Comparison of ENCODE assay signal across 8 cellular contexts in the genomic region with DNA sequence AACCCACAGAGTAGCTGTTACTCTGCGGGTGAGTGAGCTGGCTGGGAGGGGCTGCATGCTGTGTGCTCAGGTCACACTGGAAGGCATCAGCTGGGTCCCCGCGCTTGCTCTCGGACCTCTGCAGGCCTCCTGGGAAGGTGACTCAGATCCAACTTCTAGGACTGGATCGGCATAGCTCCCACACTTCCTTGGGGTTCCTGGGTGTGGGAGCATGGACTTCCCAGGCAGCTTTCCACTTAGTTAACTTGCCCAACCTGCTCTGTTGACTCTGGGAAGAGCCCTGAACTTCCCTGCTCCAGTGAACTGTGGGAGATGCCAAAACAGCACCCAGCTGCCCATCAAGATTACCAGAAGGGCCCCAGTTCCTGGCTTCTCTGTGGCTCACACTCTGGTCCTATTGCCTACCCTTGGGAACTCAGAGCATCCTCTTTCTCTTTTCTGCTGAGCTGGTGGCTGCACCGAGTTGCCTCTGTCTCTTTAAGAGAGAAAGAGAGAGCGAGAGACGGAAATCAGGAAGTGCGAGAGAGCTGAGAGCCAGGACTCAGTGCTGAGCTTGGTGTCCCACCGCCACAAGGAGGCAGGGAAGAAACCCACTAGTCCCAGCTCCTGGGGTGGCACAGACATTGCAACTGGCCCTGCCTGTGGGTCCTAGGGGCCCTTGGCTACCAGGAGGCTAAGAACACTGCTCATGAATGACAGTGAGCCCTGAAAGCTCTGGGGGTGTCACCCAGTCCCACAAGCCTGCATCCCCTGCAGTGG. TPM values are rescaled to one million over a fixed set of nuclear protein-coding genes. Genes with fewer than 3 reads are reported as not detected.
A peak's percentile ranks its signal among the peaks of the same experiment; 100 is the strongest.
DNase-seq lines count a peak whose midpoint lies in the region; ATAC-seq, FAIRE-seq and TF ChIP-seq lines count a peak whose summit lies in the region.

A gene (plus strand): TSS at position 544 of the 759 bp plus-strand sequence. CDS start 2,752 bp downstream, outside the sequence.

- WGBS in right lobe of liver (ENCODE audit: insufficient coverage, low coverage, low lambda C conversion rate, missing lambda C conversion rate) = 15% methylated on average over 7 of the region's 10 CpGs

- H3K36me3 ChIP-seq in WERI-Rb-1 (no peaks in the 10 kb centered on the region), right lobe of liver (no peaks in the 10 kb centered on the region)

- TF ChIP-seq POLR2A in H54 (IDR thresholded peaks at IDR 0.05; ENCODE audit: low read depth, low read length) = peak; percentile 60
- TF ChIP-seq POLR2A in right lobe of liver (IDR thresholded peaks at IDR 0.05) = peak; percentile 39

- FAIRE-seq in H54 (lab: Jason Lieb, UNC) = no peak

- intact Hi-C loops in dorsolateral prefrontal cortex (cut with DNase I) = loop anchor here in 1 of 2 donors (10.0 kb wide), 1 partner anchor 515 kb away; no protein-coding TSS in a partner anchor
- intact Hi-C loops in right lobe of liver (cut with DNase I) = loop anchor here in 1 of 2 donors (10.0 kb wide), 1 partner anchor 445 kb away; no protein-coding TSS in a partner anchor

- no peak within 1 kb of the TSS for H3K4me3 ChIP-seq in WERI-Rb-1 (ENCODE audit: low read depth, low read length)
- H3K4me3 ChIP-seq in dorsolateral prefrontal cortex = peak within 1 kb of the TSS; percentile 16 to 75 (median 55)
- H3K4me3 ChIP-seq in right lobe of liver = peak within 1 kb of the TSS; percentile 45 to 55 (median 55)

- TF ChIP-seq CTCF in WERI-Rb-1 (IDR thresholded peaks at IDR 0.05; ENCODE audit: low read depth, low read length) (peak; percentile 29; the same call in 1 of the 2 replicates), dorsolateral prefrontal cortex (IDR thresholded peaks at IDR 0.05 in 54 of 56, conservative IDR thresholded peaks at IDR 0.05 in 2 of 56; ENCODE audit: low read depth in 1 of 56, partially characterized antibody in 56 of 56) (peak in 10 of 56 donors; percentile 6 to 21 (median 11)), right lobe of liver (IDR thresholded peaks at IDR 0.05) (peak in 1 of 4 donors; percentile 12)

- no peaks in the 10 kb centered on the region for H3K9me3 ChIP-seq in WERI-Rb-1 (ENCODE audit: severe bottlenecking)
- H3K9me3 ChIP-seq in right lobe of liver = no peaks in the 10 kb centered on the region

- H3K27ac ChIP-seq in WERI-Rb-1 = no peak within 1 kb of the TSS
- H3K27ac ChIP-seq in dorsolateral prefrontal cortex = peak within 1 kb of the TSS in 10 of 59 donors; percentile 6 to 58 (median 48)
- peak within 1 kb of the TSS in 1 of 3 donors; percentile 34 for H3K27ac ChIP-seq in right lobe of liver

- H3K4me1 ChIP-seq in right lobe of liver = peaks cover 0 to 10% (median 0%) of the 10 kb centered on the region in 4 donors

- H3K27me3 ChIP-seq in WERI-Rb-1 (ENCODE audit: insufficient read depth, low read depth, severe bottlenecking) (no peaks in the 10 kb centered on the region), dorsolateral prefrontal cortex (no peaks in the 10 kb centered on the region), right lobe of liver (no peaks in the 10 kb centered on the region)

- peak; percentile 73 to 83 (median 77) for ATAC-seq in right lobe of liver

- DNase-seq in NCI-H2196 (lab: John Stamatoyannopoulos, UW; ENCODE audit: unreplicated experiment) = peak; percentile 41
- DNase-seq in NCI-H2196 treated with DMSO at 0.1 percent for 48 hours (lab: John Stamatoyannopoulos, UW; ENCODE audit: unreplicated experiment) = no peak
- peak; percentile 79 for DNase-seq in H54 (ENCODE audit: insufficient read length, low spot score)
- peak; percentile 81 for DNase-seq in M059J (ENCODE audit: low read depth)
- no peak for DNase-seq in WERI-Rb-1
- peak in 6 of 10 donors; percentile 26 to 65 (median 54) for DNase-seq in dorsolateral prefrontal cortex
- DNase-seq in right lobe of liver = peak in 2 of 3 donors; percentile 44 to 54
- peak; percentile 20 for DNase-seq in stimulated activated naive CD4-positive, alpha-beta T cell treated with Interleukin-2 at 50 U/mL for 16 hours (lab: John Stamatoyannopoulos, UW)

RNA-seq across cellular contexts. Expression of the gene that starts here (rescaled TPM):
- total RNA-seq in M059J (2014; rRNA removed; shearing (Covaris generic)) = 7.6 and 12.2 TPM in 2 replicates
- total RNA-seq in dorsolateral prefrontal cortex = 1 to 10 TPM; 1.3 to 8.1 (median 3.2) TPM
- total RNA-seq in right lobe of liver = 1 to 10 TPM in 5 of 6 experiments, under 1 TPM in 1; 0.86 to 2.7 (median 1.9) TPM

Comparison
In these comparisons a context has a peak if more than half of its experiments do, and no peak if none do; other contexts are left out.
1. DNase-seq: peak in NCI-H2196 (single experiment), H54 (single experiment), M059J (single experiment), dorsolateral prefrontal cortex (6 of 10), right lobe of liver (2 of 3) and stimulated activated naive CD4-positive, alpha-beta T cell treated with Interleukin-2 at 50 U/mL for 16 hours (single experiment); none in NCI-H2196 treated with DMSO at 0.1 percent for 48 hours (single experiment) and WERI-Rb-1 (single experiment).